In genomic region chr22:23031795-23032194, GRCh38 we compare ENCODE assay signal across 29 cellular contexts.
"Had no signal": no experiment of that assay in that cellular context is flagged by ENCODE, and none has a peak within 500 bp of the region (broad histone marks: within the 10 kb centered on the region; RNA-seq: fewer than 3 reads in every experiment).

No MANE protein-coding gene starts in this region.

- H3K9me3 Mint-ChIP-seq: natural killer cell; nephron; neural progenitor cell; stimulated activated effector memory CD8-positive, alpha-beta T cell treated with anti-CD3 and anti-CD28 coated beads, Interleukin-12 subunit alpha, Interleukin-12 subunit beta, amount 100 ng/mL, for 72 hours; stimulated activated naive CD8-positive, alpha-beta T cell treated with anti-CD3 and anti-CD28 coated beads, Interleukin-15, amount 100 ng/mL, for 72 hours; type B pancreatic cell had no signal

- H3K27me3 ChIP-seq: neural progenitor cell, ovary, right lobe of liver, suprapubic skin, testis, transverse colon, upper lobe of right lung, uterus had no signal

- DNase-seq: natural killer cell; occipital lobe; ovary; posterior cingulate gyrus; psoas muscle; right cardiac atrium; right lobe of liver; sigmoid colon; small intestine; stimulated activated CD4-positive, alpha-beta T cell treated with anti-CD3 and anti-CD28 coated beads, Interleukin-15, amount 100 ng/mL, for 24 hours; stimulated activated CD4-positive, alpha-beta T cell treated with anti-CD3 and anti-CD28 coated beads, Interleukin-2, amount 100 ng/mL, for 24 hours; stimulated activated CD4-positive, alpha-beta T cell treated with anti-CD3 and anti-CD28 coated beads, Interleukin-2, amount 100 ng/mL, for 48 hours; stimulated activated CD4-positive, alpha-beta T cell treated with anti-CD3 and anti-CD28 coated beads, Interleukin-4, amount 100 ng/mL, for 24 hours; stimulated activated naive CD4-positive, alpha-beta T cell; stimulated activated naive CD8-positive, alpha-beta T cell treated with anti-CD3 and anti-CD28 coated beads, Interleukin-15, amount 100 ng/mL, for 72 hours; stimulated activated naive CD8-positive, alpha-beta T cell treated with anti-CD3 and anti-CD28 coated beads, Interleukin-15, Interleukin-2, amounts not matched to agents 100 U/mL and 50 U/mL, for 24 hours; substantia nigra; testis; tibial artery; transverse colon; upper lobe of right lung; uterus had no signal

- H3K9me3 ChIP-seq: ovary, psoas muscle, right lobe of liver, sigmoid colon, suprapubic skin, testis, tibial artery, transverse colon, upper lobe of right lung, uterus had no signal

- H3K27ac ChIP-seq: neural progenitor cell, ovary, parathyroid adenoma, psoas muscle, right lobe of liver, sigmoid colon, suprapubic skin, testis, tibial artery, transverse colon, upper lobe of right lung, uterus had no signal

- H2AFZ ChIP-seq: neural progenitor cell, parathyroid adenoma had no signal

- H3K4me1 ChIP-seq: parathyroid adenoma, psoas muscle, right lobe of liver, sigmoid colon, suprapubic skin, testis, tibial artery, transverse colon, upper lobe of right lung, uterus had no signal

- FAIRE-seq: small intestine had no signal

- H3K4me3 Mint-ChIP-seq: natural killer cell; nephron; neural progenitor cell; stimulated activated effector memory CD8-positive, alpha-beta T cell treated with anti-CD3 and anti-CD28 coated beads, Interleukin-12 subunit alpha, Interleukin-12 subunit beta, amount 100 ng/mL, for 72 hours; stimulated activated naive CD8-positive, alpha-beta T cell treated with anti-CD3 and anti-CD28 coated beads, Interleukin-15, amount 100 ng/mL, for 72 hours; type B pancreatic cell had no signal

- H3K4me1 Mint-ChIP-seq: natural killer cell, nephron had no signal

- H3K27ac Mint-ChIP-seq: natural killer cell; nephron; progenitor cell of endocrine pancreas; stimulated activated effector memory CD8-positive, alpha-beta T cell treated with anti-CD3 and anti-CD28 coated beads, Interleukin-12 subunit alpha, Interleukin-12 subunit beta, amount 100 ng/mL, for 72 hours; stimulated activated naive CD8-positive, alpha-beta T cell treated with anti-CD3 and anti-CD28 coated beads, Interleukin-15, amount 100 ng/mL, for 72 hours; type B pancreatic cell had no signal

- H3K36me3 ChIP-seq: neural progenitor cell, ovary, right lobe of liver, sigmoid colon, suprapubic skin, tibial artery, transverse colon, upper lobe of right lung, uterus had no signal

- ATAC-seq: natural killer cell; psoas muscle; right cardiac atrium; right lobe of liver; stimulated activated effector memory CD8-positive, alpha-beta T cell treated with anti-CD3 and anti-CD28 coated beads, Interleukin-12 subunit alpha, Interleukin-12 subunit beta, amount 100 ng/mL, for 72 hours; stimulated activated naive CD8-positive, alpha-beta T cell treated with anti-CD3 and anti-CD28 coated beads, Interleukin-15, amount 100 ng/mL, for 72 hours; stimulated activated naive CD8-positive, alpha-beta T cell treated with anti-CD3 and anti-CD28 coated beads, Interleukin-15, Interleukin-2, amounts not matched to agents 100 U/mL and 50 U/mL, for 24 hours; upper lobe of right lung had no signal

- H3K4me2 ChIP-seq: neural progenitor cell had no signal

- H3K27me3 Mint-ChIP-seq: stimulated activated naive CD8-positive, alpha-beta T cell treated with anti-CD3 and anti-CD28 coated beads, Interleukin-15, amount 100 ng/mL, for 72 hours had no signal

- H3K9ac ChIP-seq: neural progenitor cell, parathyroid adenoma had no signal

- H3K4me3 ChIP-seq: neural progenitor cell, ovary, psoas muscle, right lobe of liver, sigmoid colon, suprapubic skin, testis, tibial artery, transverse colon, upper lobe of right lung, uterus had no signal

- H3K79me2 ChIP-seq: parathyroid adenoma had no signal

- H3K36me3 Mint-ChIP-seq: natural killer cell; neural progenitor cell; stimulated activated effector memory CD8-positive, alpha-beta T cell treated with anti-CD3 and anti-CD28 coated beads, Interleukin-12 subunit alpha, Interleukin-12 subunit beta, amount 100 ng/mL, for 72 hours; type B pancreatic cell had no signal
